ENCODE assay signal across 7 cellular contexts in the genomic region with DNA sequence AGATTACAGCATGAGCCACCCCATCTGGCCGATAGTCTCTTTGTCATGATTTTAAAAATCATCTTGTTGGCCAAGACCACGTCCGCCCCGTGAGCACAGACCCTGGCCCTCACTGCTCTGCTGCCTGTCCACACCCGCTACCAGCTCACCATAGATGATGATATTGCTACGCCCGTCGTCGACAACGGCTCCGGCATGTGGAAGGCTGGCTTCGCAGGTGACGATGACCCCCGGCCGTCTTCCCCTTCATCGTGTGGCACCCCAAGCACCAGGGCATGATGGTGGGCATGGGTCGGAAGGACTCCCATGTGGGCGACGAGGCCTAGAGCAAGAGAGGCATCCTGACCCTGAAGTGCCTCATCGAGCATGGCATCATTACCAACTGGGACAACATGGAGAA.
"Had no signal": no experiment of that assay in that cellular context is flagged by ENCODE, and none has a peak within 500 bp of the region (broad histone marks: within the 10 kb centered on the region; RNA-seq: fewer than 3 reads in every experiment).

No MANE protein-coding gene starts in this region.

- H3K4me3 ChIP-seq: GM23248 had no signal

- H3K4me2 ChIP-seq: KMS-11 had no signal

- H3K27ac ChIP-seq: GM23248, HL-60, KMS-11 had no signal

- H3K4me3 Mint-ChIP-seq: H9, IgD-negative memory B cell had no signal

- H3K4me1 Mint-ChIP-seq: H9 had no signal

- H2AFZ ChIP-seq: GM23248 had no signal

- ATAC-seq: HepG2 had no signal

- H3K27ac Mint-ChIP-seq: H9 had no signal

- H3K27me3 Mint-ChIP-seq: IgD-negative memory B cell had no signal

- H3K9me3 Mint-ChIP-seq: IgD-negative memory B cell had no signal

- DNase-seq: H9, KBM-7 had no signal
